11 cellular contexts compared by ENCODE assay signal in the genomic region with DNA sequence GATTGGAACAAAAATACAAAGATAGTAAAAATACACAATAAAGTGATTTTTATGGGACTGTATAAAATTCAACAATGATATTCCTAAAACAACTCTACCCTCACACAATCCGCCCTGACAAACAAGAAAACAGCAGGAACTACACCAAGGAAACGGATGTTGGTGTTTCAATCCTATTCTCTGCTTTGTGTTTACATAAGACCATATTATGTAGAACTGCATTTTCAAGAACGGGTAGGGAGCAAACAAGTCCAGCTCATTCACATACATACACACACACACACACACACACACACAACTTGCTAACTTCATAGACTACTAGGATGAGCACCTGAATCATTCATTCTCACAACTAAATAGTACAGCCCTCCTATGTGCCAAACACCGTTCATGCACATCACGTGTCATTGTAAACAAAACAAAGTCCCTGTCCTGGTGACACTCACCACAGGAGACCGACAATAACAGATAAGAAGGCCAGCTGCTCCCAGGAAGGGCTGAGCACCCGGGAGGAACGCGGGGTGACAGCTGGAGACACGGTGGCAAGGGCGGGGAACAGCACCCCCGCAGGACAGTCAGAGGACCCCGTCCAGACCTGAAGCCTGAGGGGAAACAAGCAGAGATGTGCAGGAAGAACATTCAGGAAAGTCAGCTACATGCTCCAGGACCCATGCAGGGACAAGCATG. TPM values are rescaled to one million over a fixed set of nuclear protein-coding genes. Genes with fewer than 3 reads are reported as not detected.
DNase-seq lines count a peak whose midpoint lies in the region; ATAC-seq and TF ChIP-seq lines count a peak whose summit lies in the region.
"Had no signal": no experiment of that assay in that cellular context is flagged by ENCODE, and none has a peak within 500 bp of the region (broad histone marks: within the 10 kb centered on the region; RNA-seq: fewer than 3 reads in every experiment).

No MANE protein-coding gene starts in this region.

- ATAC-seq in GM21390 (IDR thresholded peaks at IDR 0.05; ENCODE audit: unreplicated experiment), result no peak
- no peak for ATAC-seq in Right ventricle myocardium superior (ENCODE audit: poor library complexity)

- no peak overlapping the region for H3K27ac ChIP-seq in uterus
- H3K27ac ChIP-seq: ascending aorta, ovary, testis had no signal

- H3K4me1 ChIP-seq in uterus, result no peaks in the 10 kb centered on the region
- H3K4me1 ChIP-seq: ascending aorta, testis had no signal

- no peaks in the 10 kb centered on the region for H3K36me3 ChIP-seq in uterus
- H3K36me3 ChIP-seq: ovary had no signal

- H3K4me3 ChIP-seq in fibroblast of pulmonary artery (replicated peaks; ENCODE audit: low read depth, low read length) (no peak overlapping the region), uterus (no peak overlapping the region)
- H3K4me3 ChIP-seq: ascending aorta, ovary, testis had no signal

- intact Hi-C loops in uterus (cut with DNase I; ENCODE audit: low total_unique reads), result no loop called here
- intact Hi-C loops in Right ventricle myocardium superior (cut with DNase I), result no loop called here

- DNase-seq in activated effector memory CD4-positive, alpha-beta T cell treated with anti-CD3 and anti-CD28 coated beads, Interleukin-2, amount 50 U/mL, for 16 hours, result peak; percentile 28
- DNase-seq in activated effector memory CD4-positive, alpha-beta T cell treated with Interleukin-2 at 50 U/mL for 16 hours, result no peak
- DNase-seq in NCI-H510A (lab: John Stamatoyannopoulos, UW), result peak; percentile 76
- DNase-seq in fibroblast of pulmonary artery (ENCODE audit: low read depth), result no peak
- DNase-seq in epidermal melanocyte (ENCODE audit: insufficient read length, low spot score), result no peak
- DNase-seq in uterus, result no peak
- no peak for DNase-seq in Right ventricle myocardium superior
- DNase-seq: testis had no signal

- no peaks in the 10 kb centered on the region for H3K27me3 ChIP-seq in uterus
- H3K27me3 ChIP-seq: ascending aorta, ovary, testis had no signal

- TF ChIP-seq POLR2A in uterus (IDR thresholded peaks at IDR 0.05), result no peak

- H3K9me3 ChIP-seq in uterus, result no peaks in the 10 kb centered on the region
- H3K9me3 ChIP-seq: ascending aorta, ovary, testis had no signal

- peak; percentile 12 for TF ChIP-seq CTCF in fibroblast of pulmonary artery (IDR thresholded peaks at IDR 0.05; ENCODE audit: low read length, missing control alignments)
- no peak for TF ChIP-seq CTCF in uterus (IDR thresholded peaks at IDR 0.05)

RNA-seq across cellular contexts. Expression of a gene that starts 43.0 kb away (rescaled TPM):
- total RNA-seq in uterus (10 to 100 TPM in 2 of 4 donors, 1 to 10 TPM in 2; 1.3 to 16.2 (median 7.0) TPM), Right ventricle myocardium superior (4.3 TPM)

Comparison
In these comparisons a context has a peak if more than half of its experiments do, and no peak if none do; other contexts are left out.
1. DNase-seq: peak in activated effector memory CD4-positive, alpha-beta T cell treated with anti-CD3 and anti-CD28 coated beads, Interleukin-2, amount 50 U/mL, for 16 hours (single experiment) and NCI-H510A (single experiment); none in activated effector memory CD4-positive, alpha-beta T cell treated with Interleukin-2 at 50 U/mL for 16 hours (single experiment), fibroblast of pulmonary artery (single experiment), epidermal melanocyte (single experiment), uterus (0 of 2) and Right ventricle myocardium superior (single experiment).